ENCODE assay signal across 8 cellular contexts in genomic region chr2:98569197-98569793, GRCh38. TPM values are rescaled to one million over a fixed set of nuclear protein-coding genes. Genes with fewer than 3 reads are reported as not detected.
DNase-seq lines count a peak whose midpoint lies in the region; TF ChIP-seq lines count a peak whose summit lies in the region.

No MANE protein-coding gene starts in this region.

- H3K36me3 ChIP-seq in BE2C (no peaks in the 10 kb centered on the region), H7 (replicated peaks; ENCODE audit: control insufficient read depth, insufficient read depth, low read length) (peaks cover 10% of the 10 kb centered on the region)

- H3K9me3 Mint-ChIP-seq in activated naive CD8-positive, alpha-beta T cell treated with anti-CD3 and anti-CD28 coated beads for 36 hours, result no peaks in the 10 kb centered on the region

- DNase-seq in BE2C (peak; percentile 32), H7 (peak; percentile 94), T follicular helper cell (ENCODE audit: low read depth) (peak; percentile 51), iPS DF 4.7 (ENCODE audit: extremely low read depth, low spot score) (peak; percentile 14), lower leg skin (ENCODE audit: low spot score in 2 of 2) (no peak), MV-4-11 (lab: John Stamatoyannopoulos, UW) (no peak)
- peak; percentile 63 for DNase-seq in activated naive CD8-positive, alpha-beta T cell treated with anti-CD3 and anti-CD28 coated beads for 36 hours
- DNase-seq in stimulated activated CD4-positive, alpha-beta T cell treated with anti-CD3 and anti-CD28 coated beads, Interleukin-2, amount 100 ng/mL, for 48 hours, result peak; percentile 76 to 80

- no peaks in the 10 kb centered on the region for H3K4me1 ChIP-seq in BE2C

- H3K4me3 Mint-ChIP-seq in activated naive CD8-positive, alpha-beta T cell treated with anti-CD3 and anti-CD28 coated beads for 36 hours, result no peak overlapping the region

- no peaks in the 10 kb centered on the region for H3K27me3 ChIP-seq in BE2C
- no peaks in the 10 kb centered on the region for H3K27me3 ChIP-seq in H7 (ENCODE audit: control insufficient read depth, insufficient read depth, low read length)

- 73 to 74% methylated on average over 19 of the region's 19 CpGs for WGBS in lower leg skin, 2 donors

- H3K9me3 ChIP-seq in BE2C, result no peaks in the 10 kb centered on the region

- intact Hi-C loops in lower leg skin (cut with DNase I; ENCODE audit: low total_unique reads), result no loop called here

- H3K27ac Mint-ChIP-seq in activated naive CD8-positive, alpha-beta T cell treated with anti-CD3 and anti-CD28 coated beads for 36 hours, result peak overlapping the region; percentile 31

- no peak overlapping the region for H3K4me3 ChIP-seq in BE2C (ENCODE audit: low read depth, low read length)
- H3K4me3 ChIP-seq in H7 (ENCODE audit: insufficient read depth, low read depth, low read length), result no peak overlapping the region
- H3K4me3 ChIP-seq in lower leg skin (ENCODE audit: low read depth, poor library complexity, severe bottlenecking), result no peak overlapping the region

- H3K27me3 Mint-ChIP-seq in activated naive CD8-positive, alpha-beta T cell treated with anti-CD3 and anti-CD28 coated beads for 36 hours, result no peaks in the 10 kb centered on the region

- no peak for TF ChIP-seq POLR2A in lower leg skin (IDR thresholded peaks at IDR 0.05)

- TF ChIP-seq CTCF in BE2C (IDR thresholded peaks at IDR 0.05; ENCODE audit: low read depth, low read length) (peak; percentile 70), lower leg skin (IDR thresholded peaks at IDR 0.05) (peak in 1 of 3 donors; percentile 34)

- H3K36me3 Mint-ChIP-seq in activated naive CD8-positive, alpha-beta T cell treated with anti-CD3 and anti-CD28 coated beads for 36 hours, result peaks cover 15% of the 10 kb centered on the region

- peaks cover 5% of the 10 kb centered on the region for H3K4me1 Mint-ChIP-seq in activated naive CD8-positive, alpha-beta T cell treated with anti-CD3 and anti-CD28 coated beads for 36 hours

RNA-seq across cellular contexts. Expression of gene COA5, which starts 39.0 kb away (rescaled TPM):
- 21.3 TPM for polyA plus RNA-seq in BE2C (2012; ENCODE audit: insufficient read depth, insufficient read length, low read depth)
- 19.7 and 28.6 TPM in 2 replicates for total RNA-seq in H7 (2014; rRNA removed; shearing (Covaris generic))
- total RNA-seq in activated naive CD8-positive, alpha-beta T cell treated with anti-CD3 and anti-CD28 coated beads for 36 hours, result 10 to 100 TPM; 27.1 to 27.2 TPM
- total RNA-seq in lower leg skin, result 10 to 100 TPM; 14.3 to 31.3 (median 29.0) TPM

RNA-seq across cellular contexts. Expression of gene UNC50, which starts 39.1 kb away (rescaled TPM):
- polyA plus RNA-seq in BE2C (2012; ENCODE audit: insufficient read depth, insufficient read length, low read depth), result 21.1 TPM
- total RNA-seq in H7 (2014; rRNA removed; shearing (Covaris generic)), result 36.3 and 37.1 TPM in 2 replicates
- 10 to 100 TPM; 29.8 to 30.9 TPM for total RNA-seq in activated naive CD8-positive, alpha-beta T cell treated with anti-CD3 and anti-CD28 coated beads for 36 hours
- 10 to 100 TPM; 38.1 to 52.0 (median 44.2) TPM for total RNA-seq in lower leg skin

Comparison
In these comparisons a context has a peak if more than half of its experiments do, and no peak if none do; other contexts are left out.
1. DNase-seq: peak in BE2C (single experiment), H7 (single experiment), T follicular helper cell (single experiment), activated naive CD8-positive, alpha-beta T cell treated with anti-CD3 and anti-CD28 coated beads for 36 hours (single experiment), iPS DF 4.7 (single experiment) and stimulated activated CD4-positive, alpha-beta T cell treated with anti-CD3 and anti-CD28 coated beads, Interleukin-2, amount 100 ng/mL, for 48 hours (2 of 2); none in lower leg skin (0 of 2) and MV-4-11 (single experiment).